In genomic region chr13:48268019-48268418, GRCh38 we compare ENCODE assay signal across 22 cellular contexts.
"Had no signal": no experiment of that assay in that cellular context is flagged by ENCODE, and none has a peak within 500 bp of the region (broad histone marks: within the 10 kb centered on the region; RNA-seq: fewer than 3 reads in every experiment).

No MANE protein-coding gene starts in this region.

- H3K4me3 ChIP-seq: hepatocyte, lung, sigmoid colon, skin epidermis, thoracic aorta, transverse colon had no signal

- H3K4me2 ChIP-seq: hepatocyte had no signal

- DNase-seq: effector memory CD8-positive, alpha-beta T cell; foreskin melanocyte; head of caudate nucleus; left colon; left ventricle myocardium superior; mesenchymal stem cell; midbrain; sigmoid colon; stimulated activated CD4-positive, alpha-beta T cell treated with anti-CD3 and anti-CD28 coated beads, Interleukin-2, amount 100 ng/mL, for 24 hours; stimulated activated CD4-positive, alpha-beta T cell treated with anti-CD3 and anti-CD28 coated beads, Interleukin-4, amount 100 ng/mL, for 4 hours; stimulated activated naive B cell treated with anti-CD40 and anti-IgM and Interleukin-4, amounts not matched to agents 10 μg/mL and 1 μg/mL and 100 μg/mL, for 72 hours; stimulated activated naive CD8-positive, alpha-beta T cell treated with anti-CD3 and anti-CD28 coated beads, Interleukin-15, amount 100 ng/mL, for 72 hours; substantia nigra; transverse colon had no signal

- ATAC-seq: effector memory CD8-positive, alpha-beta T cell; left colon; left ventricle myocardium superior; stimulated activated naive B cell treated with anti-CD40 and anti-IgM and Interleukin-4, amounts not matched to agents 10 μg/mL and 1 μg/mL and 100 μg/mL, for 72 hours; stimulated activated naive CD8-positive, alpha-beta T cell treated with anti-CD3 and anti-CD28 coated beads, Interleukin-15, amount 100 ng/mL, for 72 hours had no signal

- H3K4me3 Mint-ChIP-seq: dendritic cell treated with granulocyte-macrophage colony-stimulating factor and Interleukin-4, amounts not matched to agents 40 ng/mL and 50 ng/mL, for 4 days; effector memory CD8-positive, alpha-beta T cell; nephron; stimulated activated naive B cell treated with anti-CD40 and anti-IgM and Interleukin-4, amounts not matched to agents 10 μg/mL and 1 μg/mL and 100 μg/mL, for 72 hours; stimulated activated naive CD8-positive, alpha-beta T cell treated with anti-CD3 and anti-CD28 coated beads, Interleukin-15, amount 100 ng/mL, for 72 hours had no signal

- FAIRE-seq: endothelial cell of umbilical vein had no signal

- H3K9me3 ChIP-seq: sigmoid colon, thoracic aorta, transverse colon had no signal

- H3K4me1 ChIP-seq: parathyroid adenoma had no signal

- H3K27me3 Mint-ChIP-seq: dendritic cell treated with granulocyte-macrophage colony-stimulating factor and Interleukin-4, amounts not matched to agents 40 ng/mL and 50 ng/mL, for 4 days; effector memory CD8-positive, alpha-beta T cell; stimulated activated naive B cell treated with anti-CD40 and anti-IgM and Interleukin-4, amounts not matched to agents 10 μg/mL and 1 μg/mL and 100 μg/mL, for 72 hours; stimulated activated naive CD8-positive, alpha-beta T cell treated with anti-CD3 and anti-CD28 coated beads, Interleukin-15, amount 100 ng/mL, for 72 hours had no signal

- H3K9me3 Mint-ChIP-seq: dendritic cell treated with granulocyte-macrophage colony-stimulating factor and Interleukin-4, amounts not matched to agents 40 ng/mL and 50 ng/mL, for 4 days; effector memory CD8-positive, alpha-beta T cell; nephron; stimulated activated naive B cell treated with anti-CD40 and anti-IgM and Interleukin-4, amounts not matched to agents 10 μg/mL and 1 μg/mL and 100 μg/mL, for 72 hours; stimulated activated naive CD8-positive, alpha-beta T cell treated with anti-CD3 and anti-CD28 coated beads, Interleukin-15, amount 100 ng/mL, for 72 hours had no signal

- H3K27ac Mint-ChIP-seq: dendritic cell treated with granulocyte-macrophage colony-stimulating factor and Interleukin-4, amounts not matched to agents 40 ng/mL and 50 ng/mL, for 4 days; stimulated activated naive B cell treated with anti-CD40 and anti-IgM and Interleukin-4, amounts not matched to agents 10 μg/mL and 1 μg/mL and 100 μg/mL, for 72 hours; stimulated activated naive CD8-positive, alpha-beta T cell treated with anti-CD3 and anti-CD28 coated beads, Interleukin-15, amount 100 ng/mL, for 72 hours had no signal

- H3K27ac ChIP-seq: hepatocyte, parathyroid adenoma, sigmoid colon, skin epidermis, thoracic aorta, transverse colon had no signal

- H3K27me3 ChIP-seq: hepatocyte, sigmoid colon, transverse colon had no signal
